In genomic region chr14:30143617-30144016, GRCh38 we compare ENCODE assay signal across 22 cellular contexts.
DNase-seq lines count a peak whose midpoint lies in the region; TF ChIP-seq lines count a peak whose summit lies in the region.
"Had no signal": no experiment of that assay in that cellular context is flagged by ENCODE, and none has a peak within 500 bp of the region (broad histone marks: within the 10 kb centered on the region; RNA-seq: fewer than 3 reads in every experiment).

No MANE protein-coding gene starts in this region.

- H3K4me3 ChIP-seq in AG10803 (ENCODE audit: low read length) (no peak overlapping the region), fibroblast of lung (replicated peaks in 1 of 4; ENCODE audit: control extremely low read depth in 1 of 4, insufficient read depth in 1 of 4, low read depth in 3 of 4, low read length in 4 of 4) (no peak overlapping the region), osteoblast (ENCODE audit: insufficient read depth, low read length) (peak overlapping the region; percentile 47)
- H3K4me3 ChIP-seq: esophagus muscularis mucosa, testis had no signal

- H3K9ac ChIP-seq in fibroblast of lung (ENCODE audit: insufficient read depth, low read length), result no peak overlapping the region

- TF ChIP-seq CTCF in AG10803 (conservative IDR thresholded peaks at IDR 0.05; ENCODE audit: low read length) (no peak), fibroblast of lung (conservative IDR thresholded peaks at IDR 0.05 in 1 of 2, IDR thresholded peaks at IDR 0.05 in 1 of 2; ENCODE audit: low read depth in 1 of 2, low read length in 2 of 2) (no peak), osteoblast (IDR thresholded peaks at IDR 0.05; ENCODE audit: extremely low read depth, low read depth, low read length) (no peak), MCF 10A (IDR thresholded peaks at IDR 0.05; ENCODE audit: unreplicated experiment) (no peak)

- no peaks in the 10 kb centered on the region for H3K36me3 Mint-ChIP-seq in MCF 10A (ENCODE audit: insufficient read depth, unreplicated experiment)
- H3K36me3 Mint-ChIP-seq: activated CD8-positive, alpha-beta memory T cell treated with anti-CD3 and anti-CD28 coated beads, Interleukin-2, amount 10 ng/mL, durations not matched to agents 7 days and 5 days; stimulated activated naive B cell treated with anti-CD40 and anti-IgM and Interleukin-4, amounts not matched to agents 10 μg/mL and 1 μg/mL and 100 μg/mL, for 72 hours had no signal

- CTCF ChIA-PET in MCF 10A (lab: Yijun Ruan, JAX), result interaction anchor here (0.7 to 1.1 kb wide), 2 partner anchors 10 to 306 kb away, joined by 3 to 4 read pairs; no protein-coding TSS in a partner anchor

- H3K4me2 ChIP-seq in fibroblast of lung (ENCODE audit: extremely low read depth, insufficient read depth, low read length) (no peak overlapping the region), osteoblast (ENCODE audit: insufficient read depth, low read length) (peak overlapping the region; percentile 87)

- peaks cover 29% of the 10 kb centered on the region for H3K9me3 Mint-ChIP-seq in MCF 10A (ENCODE audit: unreplicated experiment)

- no peak overlapping the region for H3K27ac Mint-ChIP-seq in MCF 10A (ENCODE audit: low read depth, unreplicated experiment)
- H3K27ac Mint-ChIP-seq: activated CD4-positive, alpha-beta T cell treated with anti-CD3 and anti-CD28 coated beads, Interleukin-2, amount 10 ng/mL, durations not matched to agents 24 days and 14 days; activated CD8-positive, alpha-beta memory T cell treated with anti-CD3 and anti-CD28 coated beads, Interleukin-2, amount 10 ng/mL, durations not matched to agents 7 days and 5 days; activated T-helper 1 cell treated with anti-CD3 and anti-CD28 coated beads, Interleukin-12 subunit alpha, Interleukin-12 subunit beta, Interleukin-2, Interleukin-4 antibody, amounts not matched to agents 30 ng/mL and 10 ng/mL and 1 ng/mL, durations not matched to agents 14 hours and 24 hours and 36 hours; stimulated activated naive B cell treated with anti-CD40 and anti-IgM and Interleukin-4, amounts not matched to agents 10 μg/mL and 1 μg/mL and 100 μg/mL, for 72 hours; T-helper 1 cell treated with Interleukin-12 subunit alpha and Interleukin-12 subunit beta and Interleukin-4 antibody, amounts not matched to agents 30 μg/mL and 1 μg/mL, for 36 hours had no signal

- H2AFZ ChIP-seq in fibroblast of lung (ENCODE audit: low read length) (peak overlapping the region; percentile 78), osteoblast (ENCODE audit: low read length) (peak overlapping the region; percentile 92)

- H3K27ac ChIP-seq in fibroblast of lung (ENCODE audit: insufficient read depth, low read length) (no peak overlapping the region), osteoblast (ENCODE audit: low read depth, low read length) (peak overlapping the region; percentile 83)
- H3K27ac ChIP-seq: esophagus muscularis mucosa had no signal

- DNase-seq in AG10803 (ENCODE audit: low read depth), result peak; percentile 23
- peak; percentile 34 for DNase-seq in NCI-H446 treated with DMSO at 0.1 percent for 48 hours (lab: John Stamatoyannopoulos, UW)
- DNase-seq in fibroblast of lung (ENCODE audit: low read depth in 2 of 2), result peak; percentile 48 to 52
- no peak for DNase-seq in osteoblast (ENCODE audit: insufficient read length, low spot score, missing footprints)
- no peak for DNase-seq in NCI-H1694 (lab: John Stamatoyannopoulos, UW)
- DNase-seq in middle frontal gyrus (ENCODE audit: extremely low spot score, low spot score), result no peak
- DNase-seq in MCF 10A (ENCODE audit: unreplicated experiment), result no peak
- no peak for DNase-seq in NCI-H526 treated with DMSO at 0.1 percent for 48 hours (lab: John Stamatoyannopoulos, UW)
- DNase-seq: activated CD4-positive, alpha-beta T cell treated with anti-CD3 and anti-CD28 coated beads, Interleukin-2, amount 10 ng/mL, durations not matched to agents 24 days and 14 days; activated CD8-positive, alpha-beta memory T cell treated with anti-CD3 and anti-CD28 coated beads, Interleukin-2, amount 10 ng/mL, durations not matched to agents 7 days and 5 days; activated naive CD4-positive, alpha-beta T cell treated with anti-CD3 and anti-CD28 coated beads, Interleukin-2, amount 50 U/mL, for 16 hours; AML-193; anterior cingulate cortex; DMS79; left cardiac atrium; NCI-H1694 treated with DMSO at 0.1 percent for 48 hours; stimulated activated CD4-positive, alpha-beta T cell treated with anti-CD3 and anti-CD28 coated beads, Interleukin-1b, Interleukin-23, amount 100 ng/mL, for 48 hours; stimulated activated naive B cell treated with anti-CD40 and anti-IgM and Interleukin-4, amounts not matched to agents 10 μg/mL and 1 μg/mL and 100 μg/mL, for 72 hours; testis had no signal

- no TSS peak for BruUV-seq in MCF 10A (replicated peaks; lab: Mats Ljungman, UMichigan)

- H3K36me3 ChIP-seq in fibroblast of lung (ENCODE audit: control insufficient read depth, insufficient read depth, low read length) (no peaks in the 10 kb centered on the region), osteoblast (ENCODE audit: insufficient read depth, low read length) (no peaks in the 10 kb centered on the region)
- H3K36me3 ChIP-seq: esophagus muscularis mucosa had no signal

- H3K79me2 ChIP-seq in fibroblast of lung (ENCODE audit: control insufficient read depth, insufficient read depth, low read length) (no peaks in the 10 kb centered on the region), osteoblast (ENCODE audit: insufficient read depth, low read length) (peaks cover 3% of the 10 kb centered on the region)

- no peaks in the 10 kb centered on the region for H3K9me3 ChIP-seq in fibroblast of lung (ENCODE audit: control insufficient read depth, insufficient read depth, low read depth, low read length)
- H3K9me3 ChIP-seq in osteoblast (ENCODE audit: low read depth, low read length), result peaks cover 18% of the 10 kb centered on the region
- H3K9me3 ChIP-seq: testis had no signal

- intact Hi-C loops in MCF 10A (cut with micrococcal nuclease), result no loop called here

- H3K27me3 ChIP-seq in fibroblast of lung (ENCODE audit: control insufficient read depth, insufficient read depth, low read length) (no peaks in the 10 kb centered on the region), osteoblast (ENCODE audit: insufficient read depth, low read length) (no peaks in the 10 kb centered on the region)
- H3K27me3 ChIP-seq: esophagus muscularis mucosa, testis had no signal

- H4K20me1 ChIP-seq in fibroblast of lung (ENCODE audit: control insufficient read depth, extremely low read depth, insufficient read depth, low read length) (no peaks in the 10 kb centered on the region), osteoblast (ENCODE audit: insufficient read depth, low read length) (no peaks in the 10 kb centered on the region)

- H3K4me3 Mint-ChIP-seq in MCF 10A (ENCODE audit: unreplicated experiment), result no peak overlapping the region
- H3K4me3 Mint-ChIP-seq: activated CD4-positive, alpha-beta T cell treated with anti-CD3 and anti-CD28 coated beads, Interleukin-2, amount 10 ng/mL, durations not matched to agents 24 days and 14 days; activated CD8-positive, alpha-beta memory T cell treated with anti-CD3 and anti-CD28 coated beads, Interleukin-2, amount 10 ng/mL, durations not matched to agents 7 days and 5 days; activated T-helper 1 cell treated with anti-CD3 and anti-CD28 coated beads, Interleukin-12 subunit alpha, Interleukin-12 subunit beta, Interleukin-2, Interleukin-4 antibody, amounts not matched to agents 30 ng/mL and 10 ng/mL and 1 ng/mL, durations not matched to agents 14 hours and 24 hours and 36 hours; stimulated activated naive B cell treated with anti-CD40 and anti-IgM and Interleukin-4, amounts not matched to agents 10 μg/mL and 1 μg/mL and 100 μg/mL, for 72 hours; T-helper 1 cell treated with Interleukin-12 subunit alpha and Interleukin-12 subunit beta and Interleukin-4 antibody, amounts not matched to agents 30 μg/mL and 1 μg/mL, for 36 hours had no signal

- no peaks in the 10 kb centered on the region for H3K4me1 ChIP-seq in fibroblast of lung (ENCODE audit: control insufficient read depth, extremely low read depth, insufficient read depth, low read length)
- peaks cover 9% of the 10 kb centered on the region for H3K4me1 ChIP-seq in osteoblast (ENCODE audit: insufficient read depth, low read length)
- H3K4me1 ChIP-seq: testis had no signal

- H3K4me1 Mint-ChIP-seq in MCF 10A (ENCODE audit: insufficient read depth, unreplicated experiment), result no peaks in the 10 kb centered on the region
- H3K4me1 Mint-ChIP-seq: activated CD4-positive, alpha-beta T cell treated with anti-CD3 and anti-CD28 coated beads, Interleukin-2, amount 10 ng/mL, durations not matched to agents 24 days and 14 days; activated CD8-positive, alpha-beta memory T cell treated with anti-CD3 and anti-CD28 coated beads, Interleukin-2, amount 10 ng/mL, durations not matched to agents 7 days and 5 days; stimulated activated naive B cell treated with anti-CD40 and anti-IgM and Interleukin-4, amounts not matched to agents 10 μg/mL and 1 μg/mL and 100 μg/mL, for 72 hours had no signal

- H3K27me3 Mint-ChIP-seq in MCF 10A (ENCODE audit: insufficient read depth, unreplicated experiment), result no peaks in the 10 kb centered on the region
- H3K27me3 Mint-ChIP-seq: activated CD4-positive, alpha-beta T cell treated with anti-CD3 and anti-CD28 coated beads, Interleukin-2, amount 10 ng/mL, durations not matched to agents 24 days and 14 days; activated CD8-positive, alpha-beta memory T cell treated with anti-CD3 and anti-CD28 coated beads, Interleukin-2, amount 10 ng/mL, durations not matched to agents 7 days and 5 days; stimulated activated naive B cell treated with anti-CD40 and anti-IgM and Interleukin-4, amounts not matched to agents 10 μg/mL and 1 μg/mL and 100 μg/mL, for 72 hours had no signal

- POLR2A ChIA-PET in MCF 10A (lab: Yijun Ruan, JAX), result no interaction called here

Comparison
In these comparisons a context has a peak if more than half of its experiments do, and no peak if none do; other contexts are left out.
1. DNase-seq: peak in AG10803 (single experiment), NCI-H446 treated with DMSO at 0.1 percent for 48 hours (single experiment) and fibroblast of lung (2 of 2); none in osteoblast (single experiment), NCI-H1694 (single experiment), middle frontal gyrus (single experiment), MCF 10A (single experiment) and NCI-H526 treated with DMSO at 0.1 percent for 48 hours (single experiment).